In genomic region chr22:17779286-17780115, GRCh38 we compare ENCODE assay signal across 8 cellular contexts. TPM values are rescaled to one million over a fixed set of nuclear protein-coding genes. Genes with fewer than 3 reads are reported as not detected.
A peak's percentile ranks its signal among the peaks of the same experiment; 100 is the strongest.
DNase-seq lines count a peak whose midpoint lies in the region; ATAC-seq and TF ChIP-seq lines count a peak whose summit lies in the region.

No MANE protein-coding gene starts in this region.

- H3K4me3 Mint-ChIP-seq in activated CD8-positive, alpha-beta memory T cell treated with anti-CD3 and anti-CD28 coated beads, Interleukin-2, amount 10 ng/mL, durations not matched to agents 7 days and 5 days = peak overlapping the region; percentile 45
- peak overlapping the region; percentile 55 for H3K4me3 Mint-ChIP-seq in nephron progenitor cell
- H3K4me3 Mint-ChIP-seq in mesothelial cell of epicardium = no peak overlapping the region

- peak; percentile 50 for ATAC-seq in activated CD8-positive, alpha-beta memory T cell treated with anti-CD3 and anti-CD28 coated beads, Interleukin-2, amount 10 ng/mL, durations not matched to agents 7 days and 5 days
- peak; percentile 41 for ATAC-seq in GM21619 (IDR thresholded peaks at IDR 0.05; ENCODE audit: unreplicated experiment)

- TF ChIP-seq CTCF in nephron progenitor cell (IDR thresholded peaks at IDR 0.05) (no peak), mesothelial cell of epicardium (IDR thresholded peaks at IDR 0.05; ENCODE audit: unreplicated experiment) (no peak)

- CTCF ChIA-PET in activated CD8-positive, alpha-beta memory T cell treated with anti-CD3 and anti-CD28 coated beads, Interleukin-2, amount 10 ng/mL, durations not matched to agents 7 days and 5 days (lab: Charles Lee) = interaction anchor here (0.6 to 3.0 kb wide), 5 partner anchors 25 to 607 kb away, joined by 3 to 19 read pairs (median 5); no protein-coding TSS in a partner anchor

- H3K36me3 Mint-ChIP-seq in activated CD8-positive, alpha-beta memory T cell treated with anti-CD3 and anti-CD28 coated beads, Interleukin-2, amount 10 ng/mL, durations not matched to agents 7 days and 5 days = peaks cover 5% of the 10 kb centered on the region
- H3K36me3 Mint-ChIP-seq in nephron progenitor cell (ENCODE audit: low read depth) (no peaks in the 10 kb centered on the region), mesothelial cell of epicardium (no peaks in the 10 kb centered on the region)

- peak overlapping the region; percentile 70 for H3K27ac Mint-ChIP-seq in activated CD8-positive, alpha-beta memory T cell treated with anti-CD3 and anti-CD28 coated beads, Interleukin-2, amount 10 ng/mL, durations not matched to agents 7 days and 5 days
- H3K27ac Mint-ChIP-seq in nephron progenitor cell (peak overlapping the region; percentile 18), mesothelial cell of epicardium (no peak overlapping the region)

- DNase-seq in activated CD8-positive, alpha-beta memory T cell treated with anti-CD3 and anti-CD28 coated beads, Interleukin-2, amount 10 ng/mL, durations not matched to agents 7 days and 5 days = peak; percentile 70
- no peak for DNase-seq in activated CD8-positive, alpha-beta memory T cell treated with anti-CD3 and anti-CD28 coated beads for 24 hours
- DNase-seq in NCI-H345 treated with DMSO at 0.1 percent for 48 hours (lab: John Stamatoyannopoulos, UW; ENCODE audit: unreplicated experiment) (peak; percentile 0), nephron progenitor cell (no peak), OCI-M2 (lab: John Stamatoyannopoulos, UW; ENCODE audit: unreplicated experiment) (no peak), mesothelial cell of epicardium (ENCODE audit: low spot score in 2 of 2, unreplicated experiment in 2 of 2) (no peak)
- no peak for DNase-seq in activated naive CD4-positive, alpha-beta T cell treated with Interleukin-2 at 50 U/mL for 16 hours

- H3K4me1 Mint-ChIP-seq in activated CD8-positive, alpha-beta memory T cell treated with anti-CD3 and anti-CD28 coated beads, Interleukin-2, amount 10 ng/mL, durations not matched to agents 7 days and 5 days = peaks cover 57% of the 10 kb centered on the region
- H3K4me1 Mint-ChIP-seq in nephron progenitor cell (peaks cover 73% of the 10 kb centered on the region), mesothelial cell of epicardium (peaks cover 20% of the 10 kb centered on the region)

- peaks cover 16% of the 10 kb centered on the region for H3K27me3 Mint-ChIP-seq in activated CD8-positive, alpha-beta memory T cell treated with anti-CD3 and anti-CD28 coated beads, Interleukin-2, amount 10 ng/mL, durations not matched to agents 7 days and 5 days
- no peaks in the 10 kb centered on the region for H3K27me3 Mint-ChIP-seq in nephron progenitor cell (ENCODE audit: low read depth, poor library complexity)
- peaks cover 2% of the 10 kb centered on the region for H3K27me3 Mint-ChIP-seq in mesothelial cell of epicardium (ENCODE audit: low read depth)

- H3K9me3 Mint-ChIP-seq in activated CD8-positive, alpha-beta memory T cell treated with anti-CD3 and anti-CD28 coated beads, Interleukin-2, amount 10 ng/mL, durations not matched to agents 7 days and 5 days (ENCODE audit: low read depth) = no peaks in the 10 kb centered on the region
- peaks cover 8% of the 10 kb centered on the region for H3K9me3 Mint-ChIP-seq in nephron progenitor cell
- no peaks in the 10 kb centered on the region for H3K9me3 Mint-ChIP-seq in mesothelial cell of epicardium

RNA-seq across cellular contexts. Expression of gene BID, which starts 5.2 kb away (rescaled TPM):
- total RNA-seq in activated CD8-positive, alpha-beta memory T cell treated with anti-CD3 and anti-CD28 coated beads, Interleukin-2, amount 10 ng/mL, durations not matched to agents 7 days and 5 days = 10 to 100 TPM; 16.4 to 29.2 TPM
- total RNA-seq in mesothelial cell of epicardium = 29.9 to 33.6 TPM (median 31.7 TPM) in 3 replicates

Comparison
In these comparisons a context has a peak if more than half of its experiments do, and no peak if none do; other contexts are left out.
1. DNase-seq: peak in activated CD8-positive, alpha-beta memory T cell treated with anti-CD3 and anti-CD28 coated beads, Interleukin-2, amount 10 ng/mL, durations not matched to agents 7 days and 5 days (single experiment) and NCI-H345 treated with DMSO at 0.1 percent for 48 hours (single experiment); none in activated CD8-positive, alpha-beta memory T cell treated with anti-CD3 and anti-CD28 coated beads for 24 hours (single experiment), nephron progenitor cell (single experiment), OCI-M2 (single experiment), activated naive CD4-positive, alpha-beta T cell treated with Interleukin-2 at 50 U/mL for 16 hours (single experiment) and mesothelial cell of epicardium (0 of 2).